ENCODE assay signal across 3 cellular contexts in genomic region chr16:69309316-69309715, GRCh38.
TF ChIP-seq lines count a peak whose summit lies in the region.

No MANE protein-coding gene starts in this region.

TF ChIP-seq in IMR-90, 13 proteins besides CTCF, POLR2A, EP300 and RAD21:
- TF ChIP-seq MAZ (IDR thresholded peaks at IDR 0.05; ENCODE audit: borderline replicate concordance, low read depth, low read length), result no peak
- no peak for TF ChIP-seq FOS (IDR thresholded peaks at IDR 0.05; ENCODE audit: low read depth, low read length)
TF ChIP-seq in IMR-90: peak in this region for 0.

TF ChIP-seq in H1, 55 proteins besides CTCF, POLR2A, EP300 and RAD21:
- TF ChIP-seq MAX (IDR thresholded peaks at IDR 0.05) (0 out of 2 replicates have a peak, but pooled peaks have one; percentile 33), ASH2L (IDR thresholded peaks at IDR 0.05; ENCODE audit: low read length) (no peak)

TF ChIP-seq in SK-N-SH treated with all-trans-retinoic acid at 6 μM for 48 hours, 23 proteins besides CTCF, POLR2A, EP300 and RAD21:
- TF ChIP-seq TCF4 (CRISPR knock-in tag; IDR thresholded peaks at IDR 0.05; ENCODE audit: borderline replicate concordance) (no peak), CSRNP3 (CRISPR knock-in tag; IDR thresholded peaks at IDR 0.05) (no peak), ARNTL (CRISPR knock-in tag; IDR thresholded peaks at IDR 0.05; ENCODE audit: borderline replicate concordance, low read depth) (no peak), PATZ1 (CRISPR knock-in tag; IDR thresholded peaks at IDR 0.05; ENCODE audit: borderline replicate concordance) (no peak), CREB5 (CRISPR knock-in tag; IDR thresholded peaks at IDR 0.05; ENCODE audit: low read depth) (no peak), OSR1 (CRISPR knock-in tag; IDR thresholded peaks at IDR 0.05) (no peak), ZFP30 (CRISPR knock-in tag; IDR thresholded peaks at IDR 0.05) (no peak), ZNF565 (CRISPR knock-in tag; conservative IDR thresholded peaks at IDR 0.05; ENCODE audit: low read depth) (no peak)
